17 cellular contexts compared by ENCODE assay signal in genomic region chr14:93954516-93954830, GRCh38. TPM values are rescaled to one million over a fixed set of nuclear protein-coding genes. Genes with fewer than 3 reads are reported as not detected.
DNase-seq lines count a peak whose midpoint lies in the region; ATAC-seq and TF ChIP-seq lines count a peak whose summit lies in the region.
"Had no signal": no experiment of that assay in that cellular context is flagged by ENCODE, and none has a peak within 500 bp of the region (broad histone marks: within the 10 kb centered on the region; RNA-seq: fewer than 3 reads in every experiment).

No MANE protein-coding gene starts in this region.

- H3K9me3 ChIP-seq in OCI-LY1 (ENCODE audit: low read length) (no peaks in the 10 kb centered on the region), gastrocnemius medialis (no peaks in the 10 kb centered on the region)
- H3K9me3 ChIP-seq in effector memory CD4-positive, alpha-beta T cell (ENCODE audit: control insufficient read depth, low read length): no peaks in the 10 kb centered on the region
- H3K9me3 ChIP-seq: tibial artery had no signal

- TF ChIP-seq CTCF in OCI-LY1 (IDR thresholded peaks at IDR 0.05; ENCODE audit: low read length) (no peak), gastrocnemius medialis (IDR thresholded peaks at IDR 0.05 in 4 of 5, conservative IDR thresholded peaks at IDR 0.05 in 1 of 5) (no peak)

- no peak for TF ChIP-seq POLR2A in gastrocnemius medialis (IDR thresholded peaks at IDR 0.05)

- no peaks in the 10 kb centered on the region for H3K9me3 Mint-ChIP-seq in activated T-cell treated with anti-CD3 and anti-CD28 coated beads, Interleukin-2, amount 50 U/mL, for 4 hours

- intact Hi-C loops in gastrocnemius medialis (cut with DNase I; ENCODE audit: low total_unique reads): no loop called here

- peaks cover 73% of the 10 kb centered on the region for H3K4me1 Mint-ChIP-seq in activated T-cell treated with anti-CD3 and anti-CD28 coated beads, Interleukin-2, amount 50 U/mL, for 4 hours (ENCODE audit: low read depth)

- H3K27me3 Mint-ChIP-seq in activated T-cell treated with anti-CD3 and anti-CD28 coated beads, Interleukin-2, amount 50 U/mL, for 4 hours (ENCODE audit: low read depth): no peaks in the 10 kb centered on the region

- H3K79me2 ChIP-seq in OCI-LY1 (ENCODE audit: insufficient read depth, low read length): no peaks in the 10 kb centered on the region

- H3K4me1 ChIP-seq in OCI-LY1 (ENCODE audit: insufficient read depth, low read length, severe bottlenecking) (peaks cover 74% of the 10 kb centered on the region), gastrocnemius medialis (peaks cover 66 to 90% of the 10 kb centered on the region in 2 donors)
- peaks cover 69% of the 10 kb centered on the region for H3K4me1 ChIP-seq in effector memory CD4-positive, alpha-beta T cell (ENCODE audit: control insufficient read depth, insufficient read depth, low read length, poor library complexity, severe bottlenecking)

- H3K9me2 ChIP-seq in OCI-LY1 (ENCODE audit: low read depth, low read length): no peaks in the 10 kb centered on the region

- H3K4me3 ChIP-seq in OCI-LY1 (ENCODE audit: low read depth, low read length, poor library complexity, severe bottlenecking) (peak overlapping the region; percentile 62), gastrocnemius medialis (no peak overlapping the region)
- peak overlapping the region; percentile 13 for H3K4me3 ChIP-seq in effector memory CD4-positive, alpha-beta T cell (ENCODE audit: insufficient read depth, low read depth, low read length, poor library complexity, severe bottlenecking)
- H3K4me3 ChIP-seq: tibial artery had no signal

- H3K36me3 ChIP-seq in OCI-LY1 (ENCODE audit: insufficient read depth, low read length): peaks cover 49% of the 10 kb centered on the region
- no peaks in the 10 kb centered on the region for H3K36me3 ChIP-seq in effector memory CD4-positive, alpha-beta T cell (ENCODE audit: control insufficient read depth, insufficient read depth, low read length)
- H3K36me3 ChIP-seq in gastrocnemius medialis: peaks cover 0 to 62% of the 10 kb centered on the region in 2 donors

- peak overlapping the region; percentile 93 for H3K4me2 ChIP-seq in OCI-LY1 (ENCODE audit: low read length)

- no peaks in the 10 kb centered on the region for H3F3A ChIP-seq in OCI-LY1 (ENCODE audit: insufficient read depth, low read length)

- in situ Hi-C loops in gastrocnemius medialis (cut with MboI; ENCODE audit: low sequenced_read_pairs in 4 of 4): no loop called here

- H4K20me1 ChIP-seq in OCI-LY1 (ENCODE audit: insufficient read depth, low read length): no peaks in the 10 kb centered on the region

- H3K36me3 Mint-ChIP-seq in activated T-cell treated with anti-CD3 and anti-CD28 coated beads, Interleukin-2, amount 50 U/mL, for 4 hours (ENCODE audit: insufficient read depth): peaks cover 2% of the 10 kb centered on the region

- H2AFZ ChIP-seq in OCI-LY1 (ENCODE audit: low read length): no peak overlapping the region

- H3K27ac ChIP-seq in OCI-LY1 (ENCODE audit: low read depth, low read length, poor library complexity, severe bottlenecking) (peak overlapping the region; percentile 100), gastrocnemius medialis (peak overlapping the region; percentile 97 to 100 (median 98))
- no peak overlapping the region for H3K27ac ChIP-seq in effector memory CD4-positive, alpha-beta T cell (ENCODE audit: insufficient read depth, low read length, poor library complexity, severe bottlenecking)
- H3K27ac ChIP-seq: tibial artery had no signal

- H3K9ac ChIP-seq in OCI-LY1 (ENCODE audit: low read length): peak overlapping the region; percentile 88

- H3K27me3 ChIP-seq in OCI-LY1 (ENCODE audit: insufficient read depth, low read length): no peaks in the 10 kb centered on the region
- H3K27me3 ChIP-seq in effector memory CD4-positive, alpha-beta T cell (replicated peaks; ENCODE audit: control insufficient read depth, insufficient read depth, low read length, poor library complexity, severe bottlenecking): no peaks in the 10 kb centered on the region
- no peaks in the 10 kb centered on the region for H3K27me3 ChIP-seq in gastrocnemius medialis
- H3K27me3 ChIP-seq: tibial artery had no signal

- ATAC-seq in activated T-cell treated with anti-CD3 and anti-CD28 coated beads, Interleukin-2, amount 50 U/mL, for 4 hours: no peak
- ATAC-seq in gastrocnemius medialis (no peak), GM21723 (IDR thresholded peaks at IDR 0.05; ENCODE audit: unreplicated experiment) (no peak), HG03521 (IDR thresholded peaks at IDR 0.05; ENCODE audit: unreplicated experiment) (no peak)
- ATAC-seq: Panc1 had no signal

- H3K4me3 Mint-ChIP-seq in activated T-cell treated with anti-CD3 and anti-CD28 coated beads, Interleukin-2, amount 50 U/mL, for 4 hours: peak overlapping the region; percentile 73

- DNase-seq in activated T-cell treated with anti-CD3 and anti-CD28 coated beads, Interleukin-2, amount 50 U/mL, for 4 hours: no peak
- no peak for DNase-seq in activated T-cell treated with anti-CD3 and anti-CD28 coated beads, Interleukin-2, amount 50 U/mL, for 48 hours
- DNase-seq in effector memory CD4-positive, alpha-beta T cell: no peak
- no peak for DNase-seq in gastrocnemius medialis
- no peak for DNase-seq in glomerular visceral epithelial cell (ENCODE audit: extremely low spot score)
- DNase-seq: DMS 273 treated with DMSO at 0.1 percent for 48 hours, mesendoderm, NCI-H1048, NCI-H2227 treated with DMSO at 0.1 percent for 48 hours, tibial artery had no signal

RNA-seq across cellular contexts. Expression of gene ASB2, which starts 21.9 kb away (rescaled TPM):
- 1 to 10 TPM; 8.2 to 9.9 (median 9.8) TPM for total RNA-seq in activated T-cell treated with anti-CD3 and anti-CD28 coated beads, Interleukin-2, amount 50 U/mL, for 4 hours
- 100 to 1,000 TPM; 335 to 819 (median 539) TPM for total RNA-seq in gastrocnemius medialis

RNA-seq across cellular contexts. Expression of gene FAM181A, which starts 27.3 kb away (rescaled TPM):
- not detected for total RNA-seq in activated T-cell treated with anti-CD3 and anti-CD28 coated beads, Interleukin-2, amount 50 U/mL, for 4 hours
- not detected for total RNA-seq in gastrocnemius medialis
- total RNA-seq: fibroblast of lung; osteocyte; T-helper 2 cell treated with Interferon-gamma antibody and Interleukin-4, amounts not matched to agents 100 ng/mL and 5 ng/mL, for 36 hours had no signal

RNA-seq across cellular contexts. Expression of gene CCDC197, which starts 42.6 kb away (rescaled TPM):
- under 1 TPM in 1 of 3 donors, not detected in 2; 0.35 TPM for total RNA-seq in activated T-cell treated with anti-CD3 and anti-CD28 coated beads, Interleukin-2, amount 50 U/mL, for 4 hours
- under 1 TPM in 2 of 4 donors, not detected in 2; 0.56 to 0.61 TPM for total RNA-seq in gastrocnemius medialis
- total RNA-seq: fibroblast of lung; osteocyte; T-helper 2 cell treated with Interferon-gamma antibody and Interleukin-4, amounts not matched to agents 100 ng/mL and 5 ng/mL, for 36 hours had no signal

Comparison
In these comparisons a context has a peak if more than half of its experiments do, and no peak if none do; other contexts are left out.
1. H3K4me3 ChIP-seq: peak in OCI-LY1 (single experiment) and effector memory CD4-positive, alpha-beta T cell (single experiment); none in gastrocnemius medialis (0 of 4).
2. RNA of gene ASB2, which starts 21.9 kb away (total RNA-seq): 335 to 819 TPM in gastrocnemius medialis; 8.2 to 9.9 TPM in activated T-cell treated with anti-CD3 and anti-CD28 coated beads, Interleukin-2, amount 50 U/mL, for 4 hours; every median in the first group is over 10 times any median in the second.